Comparison of ENCODE assay signal across 8 cellular contexts in the genomic region with DNA sequence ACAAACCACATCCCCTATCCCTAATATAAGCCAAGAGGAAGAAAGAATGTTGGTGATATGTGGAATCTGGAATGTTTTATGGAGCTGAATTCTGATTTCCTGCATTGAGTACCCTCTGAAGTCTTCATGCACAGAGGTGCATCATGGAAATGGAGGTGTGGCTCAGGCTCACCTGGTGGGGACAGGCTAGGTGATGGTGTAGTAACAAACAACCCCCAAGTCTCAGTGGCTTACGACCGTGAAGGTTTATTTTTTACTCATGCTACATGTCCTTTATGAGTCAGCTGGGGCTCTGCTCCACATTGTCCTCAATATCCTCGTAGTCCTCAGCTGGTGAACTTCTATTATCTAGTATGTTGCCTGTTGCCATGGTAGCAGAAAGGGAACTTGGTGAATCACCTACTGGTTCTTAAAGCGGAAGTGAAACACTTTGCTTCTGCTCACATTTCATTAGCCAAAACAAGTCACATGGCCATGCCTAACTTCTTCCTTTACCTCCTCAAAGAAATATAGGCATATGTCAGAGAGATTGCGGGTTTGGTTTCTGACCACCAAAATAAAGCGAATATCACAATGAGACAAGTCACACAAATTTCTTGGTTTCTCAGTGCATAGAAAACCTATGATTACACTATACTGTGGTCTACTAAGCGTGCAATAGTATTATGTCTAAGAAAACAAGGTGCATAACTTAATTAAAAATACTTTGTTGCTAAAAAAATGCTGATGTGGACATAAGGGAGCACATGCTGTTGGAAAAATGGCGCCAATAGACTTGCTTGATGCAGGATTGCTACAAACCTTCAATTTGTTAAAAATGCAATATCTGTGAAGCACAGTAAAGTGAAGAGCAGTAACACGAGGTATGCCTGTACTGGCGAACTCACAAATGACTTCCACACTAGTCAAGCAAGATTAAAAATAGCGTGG. TPM values are rescaled to one million over a fixed set of nuclear protein-coding genes. Genes with fewer than 3 reads are reported as not detected.
DNase-seq lines count a peak whose midpoint lies in the region; ATAC-seq and TF ChIP-seq lines count a peak whose summit lies in the region.

A gene with protein sequence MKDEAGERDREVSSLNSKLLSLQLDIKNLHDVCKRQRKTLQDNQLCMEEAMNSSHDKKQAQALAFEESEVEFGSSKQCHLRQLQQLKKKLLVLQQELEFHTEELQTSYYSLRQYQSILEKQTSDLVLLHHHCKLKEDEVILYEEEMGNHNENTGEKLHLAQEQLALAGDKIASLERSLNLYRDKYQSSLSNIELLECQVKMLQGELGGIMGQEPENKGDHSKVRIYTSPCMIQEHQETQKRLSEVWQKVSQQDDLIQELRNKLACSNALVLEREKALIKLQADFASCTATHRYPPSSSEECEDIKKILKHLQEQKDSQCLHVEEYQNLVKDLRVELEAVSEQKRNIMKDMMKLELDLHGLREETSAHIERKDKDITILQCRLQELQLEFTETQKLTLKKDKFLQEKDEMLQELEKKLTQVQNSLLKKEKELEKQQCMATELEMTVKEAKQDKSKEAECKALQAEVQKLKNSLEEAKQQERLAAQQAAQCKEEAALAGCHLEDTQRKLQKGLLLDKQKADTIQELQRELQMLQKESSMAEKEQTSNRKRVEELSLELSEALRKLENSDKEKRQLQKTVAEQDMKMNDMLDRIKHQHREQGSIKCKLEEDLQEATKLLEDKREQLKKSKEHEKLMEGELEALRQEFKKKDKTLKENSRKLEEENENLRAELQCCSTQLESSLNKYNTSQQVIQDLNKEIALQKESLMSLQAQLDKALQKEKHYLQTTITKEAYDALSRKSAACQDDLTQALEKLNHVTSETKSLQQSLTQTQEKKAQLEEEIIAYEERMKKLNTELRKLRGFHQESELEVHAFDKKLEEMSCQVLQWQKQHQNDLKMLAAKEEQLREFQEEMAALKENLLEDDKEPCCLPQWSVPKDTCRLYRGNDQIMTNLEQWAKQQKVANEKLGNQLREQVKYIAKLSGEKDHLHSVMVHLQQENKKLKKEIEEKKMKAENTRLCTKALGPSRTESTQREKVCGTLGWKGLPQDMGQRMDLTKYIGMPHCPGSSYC (minus strand): TSS at position 51 of the 930 bp plus-strand sequence. CDS start 947 bp downstream, outside the sequence.

- H3K4me3 ChIP-seq in gastroesophageal sphincter (no peak within 1 kb of the TSS), smooth muscle cell (no peak within 1 kb of the TSS)

- TF ChIP-seq EP300 in gastroesophageal sphincter (IDR thresholded peaks at IDR 0.05): no peak

- WGBS in gastroesophageal sphincter (ENCODE audit: low coverage in 1 of 2), 2 donors: 66 to 72% methylated on average over 11 of the region's 11 CpGs
- 66% methylated on average over 11 of the region's 11 CpGs for WGBS in smooth muscle cell (ENCODE audit: low lambda C conversion rate)

- peak; percentile 99 for ATAC-seq in GM21360 (IDR thresholded peaks at IDR 0.05; ENCODE audit: unreplicated experiment)
- ATAC-seq in HG03469 (IDR thresholded peaks at IDR 0.05; ENCODE audit: unreplicated experiment): peak; percentile 99
- peak; percentile 74 for ATAC-seq in gastroesophageal sphincter

- no peak for TF ChIP-seq POLR2A in gastroesophageal sphincter (IDR thresholded peaks at IDR 0.05)

- no peaks in the 10 kb centered on the region for H3K36me3 ChIP-seq in gastroesophageal sphincter
- no peaks in the 10 kb centered on the region for H3K36me3 ChIP-seq in smooth muscle cell (ENCODE audit: low read depth)

- H3K9me3 ChIP-seq in gastroesophageal sphincter (no peaks in the 10 kb centered on the region), smooth muscle cell (replicated peaks; ENCODE audit: low read depth) (no peaks in the 10 kb centered on the region)

- TF ChIP-seq CTCF in gastroesophageal sphincter (IDR thresholded peaks at IDR 0.05): no peak
- no peak for TF ChIP-seq CTCF in smooth muscle cell (IDR thresholded peaks at IDR 0.05; ENCODE audit: borderline replicate concordance, insufficient read depth, poor library complexity, severe bottlenecking)

- no peak within 1 kb of the TSS for H2AFZ ChIP-seq in smooth muscle cell (ENCODE audit: low read depth)

- H3K79me2 ChIP-seq in smooth muscle cell (ENCODE audit: low read depth): no peaks in the 10 kb centered on the region

- DNase-seq in NCI-H146 (lab: John Stamatoyannopoulos, UW): peak; percentile 16
- DNase-seq in NCI-H146 treated with DMSO at 0.1 percent for 48 hours (lab: John Stamatoyannopoulos, UW; ENCODE audit: unreplicated experiment): no peak
- DNase-seq in SW480 (ENCODE audit: low spot score): peak; percentile 33
- no peak for DNase-seq in smooth muscle cell (lab: John Stamatoyannopoulos, UW; ENCODE audit: unreplicated experiment)
- no peak for DNase-seq in GOT3 (lab: John Stamatoyannopoulos, UW)

- H3K27me3 ChIP-seq in gastroesophageal sphincter: no peaks in the 10 kb centered on the region
- no peaks in the 10 kb centered on the region for H3K27me3 ChIP-seq in smooth muscle cell (ENCODE audit: low read depth)

- H3K4me2 ChIP-seq in smooth muscle cell: peak within 1 kb of the TSS; percentile 66

- no peak within 1 kb of the TSS for H3K27ac ChIP-seq in gastroesophageal sphincter
- peak within 1 kb of the TSS; percentile 48 for H3K27ac ChIP-seq in smooth muscle cell (ENCODE audit: low read depth)

- no peaks in the 10 kb centered on the region for H3F3A ChIP-seq in smooth muscle cell (ENCODE audit: low read depth)

- H4K20me1 ChIP-seq in smooth muscle cell (ENCODE audit: low read depth): no peaks in the 10 kb centered on the region

- H3K9ac ChIP-seq in smooth muscle cell (ENCODE audit: low read depth): peak within 1 kb of the TSS; percentile 7

- no peaks in the 10 kb centered on the region for H3K4me1 ChIP-seq in gastroesophageal sphincter
- H3K4me1 ChIP-seq in smooth muscle cell (ENCODE audit: low read depth): no peaks in the 10 kb centered on the region

RNA-seq across cellular contexts. Expression of the gene that starts here (rescaled TPM):
- total RNA-seq in gastroesophageal sphincter: under 1 TPM in 3 of 4 donors, not detected in 1; 0.16 to 0.81 (median 0.39) TPM
- total RNA-seq in smooth muscle cell: 0.09 and 0.31 TPM in 2 replicates
- 0.80 and 0.95 TPM in 2 replicates for polyA plus RNA-seq in smooth muscle cell

Comparison
In these comparisons a context has a peak if more than half of its experiments do, and no peak if none do; other contexts are left out.
1. DNase-seq: peak in NCI-H146 (single experiment) and SW480 (single experiment); none in NCI-H146 treated with DMSO at 0.1 percent for 48 hours (single experiment), smooth muscle cell (single experiment) and GOT3 (single experiment).
2. Peak in ATAC-seq in gastroesophageal sphincter; RNA of the gene not detected or under 1 TPM.
3. Peak in every context shown above with its lines, with median percentiles within 50 percentile points of each other: ATAC-seq.